Comparison of ENCODE assay signal across 1 cellular context in genomic region chr2:147829106-147829505, GRCh38.
TF ChIP-seq lines count a peak whose summit lies in the region.

No MANE protein-coding gene starts in this region.

TF ChIP-seq in K562, 482 proteins besides CTCF, POLR2A, EP300 and RAD21 (continued from another document):
- peak; percentile 34; the same call in 1 of the 2 replicates for TF ChIP-seq PKNOX1 (IDR thresholded peaks at IDR 0.05)
- peak; percentile 95 for TF ChIP-seq SPI1 (IDR thresholded peaks at IDR 0.05; ENCODE audit: borderline replicate concordance, low read depth, low read length)
- peak in 1 of 2 experiments; percentile 86; a peak in 2 of 4 replicates for TF ChIP-seq CSDE1 (IDR thresholded peaks at IDR 0.05)
- TF ChIP-seq JUND (IDR thresholded peaks at IDR 0.05; ENCODE audit: borderline replicate concordance, low read depth, low read length): 0 out of 2 replicates have a peak, but pooled peaks have one; percentile 23
- no peak for TF ChIP-seq JUND (tag; IDR thresholded peaks at IDR 0.05; ENCODE audit: borderline replicate concordance, low read depth, low read length)
- peak; percentile 98 for TF ChIP-seq NFE2L1 (tag; IDR thresholded peaks at IDR 0.05; ENCODE audit: borderline replicate concordance, low read depth)
